Comparison of ENCODE assay signal across 37 cellular contexts in the genomic region with DNA sequence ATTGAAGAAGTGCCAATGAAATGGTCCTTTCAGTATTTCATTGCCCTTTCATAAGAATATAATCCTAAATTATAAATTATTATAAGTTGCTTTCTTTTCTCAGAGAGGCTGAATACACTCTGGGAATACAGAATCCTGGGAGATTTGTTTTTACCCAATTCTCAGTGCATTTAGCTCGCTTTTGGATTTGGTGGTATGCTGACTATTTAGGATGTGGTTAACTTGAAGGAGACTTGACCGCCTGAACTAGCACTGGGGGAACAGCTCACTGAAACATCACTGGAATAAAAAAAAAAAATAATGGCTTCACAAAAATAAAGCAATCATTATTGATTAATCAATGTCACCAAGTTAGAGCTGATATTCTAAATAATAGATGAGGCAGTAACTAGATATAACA. TPM values are rescaled to one million over a fixed set of nuclear protein-coding genes. Genes with fewer than 3 reads are reported as not detected.
A peak's percentile ranks its signal among the peaks of the same experiment; 100 is the strongest.
DNase-seq lines count a peak whose midpoint lies in the region; ATAC-seq, FAIRE-seq and TF ChIP-seq lines count a peak whose summit lies in the region.
"Had no signal": no experiment of that assay in that cellular context is flagged by ENCODE, and none has a peak within 500 bp of the region (broad histone marks: within the 10 kb centered on the region; RNA-seq: fewer than 3 reads in every experiment).

No MANE protein-coding gene starts in this region.

- H3K4me1 ChIP-seq in adipocyte (ENCODE audit: control insufficient read depth, insufficient read depth, low read length) (peaks cover 3% of the 10 kb centered on the region), skeletal muscle satellite cell (ENCODE audit: control insufficient read depth, insufficient read depth, low read length) (peaks cover 3% of the 10 kb centered on the region)
- no peaks in the 10 kb centered on the region for H3K4me1 ChIP-seq in CD8-positive, alpha-beta T cell (ENCODE audit: insufficient read depth, low read length)
- H3K4me1 ChIP-seq: stomach, transverse colon had no signal

- ATAC-seq in CD8-positive, alpha-beta T cell = no peak
- ATAC-seq: activated T-cell treated with anti-CD3 and anti-CD28 coated beads, Interleukin-2, amount 50 U/mL, for 72 hours; esophagus mucosa; GM12878; left cardiac atrium had no signal

- intact Hi-C loops in CD14-positive monocyte (cut with micrococcal nuclease) = no loop called here
- intact Hi-C loops in CD8-positive, alpha-beta T cell (cut with DNase I, micrococcal nuclease) = no loop called here

- no peaks in the 10 kb centered on the region for H3K36me3 ChIP-seq in adipocyte (ENCODE audit: control insufficient read depth, insufficient read depth, low read length, severe bottlenecking)
- H3K36me3 ChIP-seq in skeletal muscle satellite cell (ENCODE audit: insufficient read depth, low read length) = no peaks in the 10 kb centered on the region
- H3K36me3 ChIP-seq in CD8-positive, alpha-beta T cell (ENCODE audit: insufficient read depth, low read length) = no peaks in the 10 kb centered on the region
- H3K36me3 ChIP-seq: stomach, transverse colon had no signal

- H3K9me3 ChIP-seq in adipocyte (ENCODE audit: control insufficient read depth, low read length) (no peaks in the 10 kb centered on the region), skeletal muscle satellite cell (replicated peaks; ENCODE audit: low read length) (no peaks in the 10 kb centered on the region)
- H3K9me3 ChIP-seq in CD8-positive, alpha-beta T cell (ENCODE audit: low read length) = no peaks in the 10 kb centered on the region
- H3K9me3 ChIP-seq: neutrophil, stomach, transverse colon had no signal

- peaks cover 10 to 12% of the 10 kb centered on the region in 2 donors for H3K36me3 Mint-ChIP-seq in CD14-positive monocyte
- no peaks in the 10 kb centered on the region for H3K36me3 Mint-ChIP-seq in CD8-positive, alpha-beta T cell
- H3K36me3 Mint-ChIP-seq: IgD-negative memory B cell had no signal

- no peak overlapping the region for H3K4me2 ChIP-seq in skeletal muscle satellite cell (ENCODE audit: low read length)
- H3K4me2 ChIP-seq: hepatocyte had no signal

- FAIRE-seq in GM19239 (lab: Jason Lieb, UNC) = no peak
- FAIRE-seq: bronchial epithelial cell, frontal cortex, GM12878 had no signal

- peaks cover 0 to 3% (median 1%) of the 10 kb centered on the region in 7 donors for H3K9me3 Mint-ChIP-seq in CD14-positive monocyte
- H3K9me3 Mint-ChIP-seq in CD8-positive, alpha-beta T cell = no peaks in the 10 kb centered on the region
- H3K9me3 Mint-ChIP-seq: activated T-cell treated with anti-CD3 and anti-CD28 coated beads, Interleukin-2, amount 50 U/mL, for 72 hours; T-helper 2 cell treated with Interferon-gamma antibody and Interleukin-4, amounts not matched to agents 5 μg/mL and 100 μg/mL, for 36 hours had no signal

- CTCF ChIA-PET in CD8-positive, alpha-beta T cell (lab: Charles Lee) = interaction anchor here (0.7 kb wide), 1 partner anchor 264 kb away, joined by 3 read pairs; no protein-coding TSS in a partner anchor

- H3K27me3 ChIP-seq in adipocyte (replicated peaks; ENCODE audit: control insufficient read depth, insufficient read depth, low read length) (no peaks in the 10 kb centered on the region), skeletal muscle satellite cell (ENCODE audit: control insufficient read depth, insufficient read depth, low read length) (no peaks in the 10 kb centered on the region)
- H3K27me3 ChIP-seq in CD8-positive, alpha-beta T cell (ENCODE audit: insufficient read depth, low read length) = no peaks in the 10 kb centered on the region
- H3K27me3 ChIP-seq: hepatocyte, neutrophil, stomach, transverse colon had no signal

- H3K9ac ChIP-seq in adipocyte (ENCODE audit: low read length) (no peak overlapping the region), skeletal muscle satellite cell (ENCODE audit: low read depth, low read length) (peak overlapping the region; percentile 23)
- H3K9ac ChIP-seq: GM23248 had no signal

- no peak overlapping the region for H3K27ac ChIP-seq in CD8-positive, alpha-beta T cell (ENCODE audit: low read depth, low read length)
- H3K27ac ChIP-seq: C4-2B, coronary artery, GM23248, hepatocyte, neutrophil, skin epidermis, stomach, transverse colon, VCaP had no signal

- H3K4me3 Mint-ChIP-seq in CD14-positive monocyte = no peak overlapping the region
- no peak overlapping the region for H3K4me3 Mint-ChIP-seq in CD8-positive, alpha-beta T cell
- H3K4me3 Mint-ChIP-seq: activated T-cell treated with anti-CD3 and anti-CD28 coated beads, Interleukin-2, amount 50 U/mL, for 72 hours; IgD-negative memory B cell; T-helper 2 cell treated with Interferon-gamma antibody and Interleukin-4, amounts not matched to agents 5 μg/mL and 100 μg/mL, for 36 hours had no signal

- DNase-seq in Daoy (ENCODE audit: low read depth) (peak; percentile 48), adipocyte (ENCODE audit: low read depth) (peak; percentile 60), fibroblast of peridontal ligament (ENCODE audit: extremely low read depth) (peak; percentile 90), NCI-H226 (no peak), GM19239 (ENCODE audit: insufficient read length, low spot score) (no peak), CD14-positive monocyte (ENCODE audit: low spot score) (no peak)
- no peak for DNase-seq in CD8-positive, alpha-beta T cell
- DNase-seq: ACHN; activated CD4-positive, alpha-beta T cell treated with anti-CD3 and anti-CD28 coated beads for 48 hours; activated CD8-positive, alpha-beta memory T cell treated with anti-CD3 and anti-CD28 coated beads for 24 hours; activated naive CD4-positive, alpha-beta T cell; activated T-cell treated with anti-CD3 and anti-CD28 coated beads, Interleukin-2, amount 50 U/mL, for 72 hours; Calu3; DND-41; GM23248; left cardiac atrium; NCI-H1092 treated with DMSO at 0.1 percent for 48 hours; NCI-H187; NCI-H2171 treated with DMSO at 0.1 percent for 48 hours; NCI-H524 treated with DMSO at 0.1 percent for 48 hours; SHP77 treated with DMSO at 0.1 percent for 48 hours; stimulated activated CD8-positive, alpha-beta memory T cell treated with anti-CD3 and anti-CD28 coated beads, Interleukin-4, amount 100 ng/mL, for 48 hours; stomach; transverse colon had no signal

- no peak overlapping the region for H3K4me3 ChIP-seq in adipocyte (ENCODE audit: low read length)
- no peak overlapping the region for H3K4me3 ChIP-seq in skeletal muscle satellite cell (ENCODE audit: low read length)
- no peak overlapping the region for H3K4me3 ChIP-seq in CD8-positive, alpha-beta T cell (ENCODE audit: low read depth, low read length)
- H3K4me3 ChIP-seq: coronary artery, GM12878, GM23248, hepatocyte, skin epidermis, stomach, transverse colon had no signal

- peaks cover 0 to 3% (median 0%) of the 10 kb centered on the region in 3 donors for H3K27me3 Mint-ChIP-seq in CD14-positive monocyte (ENCODE audit: low read depth in 3 of 3)
- peaks cover 6% of the 10 kb centered on the region for H3K27me3 Mint-ChIP-seq in CD8-positive, alpha-beta T cell (ENCODE audit: low read depth)

- H3K27ac Mint-ChIP-seq in CD14-positive monocyte = no peak overlapping the region
- H3K27ac Mint-ChIP-seq in CD8-positive, alpha-beta T cell = no peak overlapping the region
- H3K27ac Mint-ChIP-seq: activated T-cell treated with anti-CD3 and anti-CD28 coated beads, Interleukin-2, amount 50 U/mL, for 72 hours; IgD-negative memory B cell; T-helper 2 cell treated with Interferon-gamma antibody and Interleukin-4, amounts not matched to agents 5 μg/mL and 100 μg/mL, for 36 hours had no signal

- no peak for TF ChIP-seq CTCF in CD14-positive monocyte (IDR thresholded peaks at IDR 0.05)
- TF ChIP-seq CTCF in CD8-positive, alpha-beta T cell (IDR thresholded peaks at IDR 0.05) = no peak

- POLR2A ChIA-PET in CD8-positive, alpha-beta T cell (lab: Charles Lee) = no interaction called here

- peaks cover 11% of the 10 kb centered on the region for H3K4me1 Mint-ChIP-seq in CD14-positive monocyte
- H3K4me1 Mint-ChIP-seq in CD8-positive, alpha-beta T cell (ENCODE audit: low read depth) = no peaks in the 10 kb centered on the region

RNA-seq across cellular contexts. Expression of a gene that starts 10.2 kb away (rescaled TPM):
- total RNA-seq in Daoy (2014; rRNA removed; shearing (Covaris generic)) = 2.4 and 3.2 TPM in 2 replicates
- 15.5 and 19.7 TPM in 2 replicates for total RNA-seq in skeletal muscle satellite cell (2012; rRNA removed)
- 1 to 10 TPM; 3.5 to 8.2 TPM for polyA plus RNA-seq in CD14-positive monocyte
- total RNA-seq in CD8-positive, alpha-beta T cell = not detected
- total RNA-seq: activated T-cell treated with anti-CD3 and anti-CD28 coated beads, Interleukin-2, amount 50 U/mL, for 72 hours had no signal
- polyA plus RNA-seq: IgD-negative memory B cell had no signal

RNA-seq across cellular contexts. Expression of a gene that starts 42.1 kb away (rescaled TPM):
- total RNA-seq in Daoy (2014; rRNA removed; shearing (Covaris generic)) = 45.9 and 56.1 TPM in 2 replicates
- 31.9 and 33.2 TPM in 2 replicates for total RNA-seq in skeletal muscle satellite cell (2012; rRNA removed)
- 1 to 10 TPM; 6.5 to 9.3 TPM for polyA plus RNA-seq in CD14-positive monocyte
- 10 to 100 TPM; 51.6 to 53.1 TPM for total RNA-seq in CD8-positive, alpha-beta T cell

Comparison
In these comparisons a context has a peak if more than half of its experiments do, and no peak if none do; other contexts are left out.
1. DNase-seq: peak in Daoy (single experiment), adipocyte (single experiment) and fibroblast of peridontal ligament (single experiment); none in NCI-H226 (single experiment), GM19239 (single experiment), CD14-positive monocyte (single experiment) and CD8-positive, alpha-beta T cell (0 of 7).